Comparison of ENCODE assay signal across 19 cellular contexts in genomic region chr9:30078195-30078594, GRCh38.
DNase-seq lines count a peak whose midpoint lies in the region; ATAC-seq and TF ChIP-seq lines count a peak whose summit lies in the region.
"Had no signal": no experiment of that assay in that cellular context is flagged by ENCODE, and none has a peak within 500 bp of the region (broad histone marks: within the 10 kb centered on the region; RNA-seq: fewer than 3 reads in every experiment).

No MANE protein-coding gene starts in this region.

- no peaks in the 10 kb centered on the region for H3K27me3 Mint-ChIP-seq in natural killer cell (ENCODE audit: low read depth in 2 of 2)
- H3K27me3 Mint-ChIP-seq: CD4-positive, CD25-positive, alpha-beta regulatory T cell; dendritic cell treated with granulocyte-macrophage colony-stimulating factor and Interleukin-4, amounts not matched to agents 40 ng/mL and 50 ng/mL, for 4 days; stimulated activated naive B cell treated with anti-CD40 and anti-IgM and Interleukin-4, amounts not matched to agents 10 μg/mL and 1 μg/mL and 100 μg/mL, for 72 hours had no signal

- peak overlapping the region; percentile 69 for H3K4me3 Mint-ChIP-seq in natural killer cell
- H3K4me3 Mint-ChIP-seq: CD4-positive, CD25-positive, alpha-beta regulatory T cell; dendritic cell treated with granulocyte-macrophage colony-stimulating factor and Interleukin-4, amounts not matched to agents 40 ng/mL and 50 ng/mL, for 4 days; HFFc6; nephron progenitor cell; stimulated activated naive B cell treated with anti-CD40 and anti-IgM and Interleukin-4, amounts not matched to agents 10 μg/mL and 1 μg/mL and 100 μg/mL, for 72 hours had no signal

- peaks cover 21 to 30% of the 10 kb centered on the region in 2 donors for H3K4me1 Mint-ChIP-seq in natural killer cell
- H3K4me1 Mint-ChIP-seq: nephron progenitor cell had no signal

- peaks cover 16% of the 10 kb centered on the region for H3K36me3 Mint-ChIP-seq in natural killer cell
- H3K36me3 Mint-ChIP-seq: CD4-positive, CD25-positive, alpha-beta regulatory T cell; stimulated activated naive B cell treated with anti-CD40 and anti-IgM and Interleukin-4, amounts not matched to agents 10 μg/mL and 1 μg/mL and 100 μg/mL, for 72 hours had no signal

- DNase-seq in KG1 (lab: John Stamatoyannopoulos, UW) (peak; percentile 2), natural killer cell (no peak), NCI-H1417 treated with DMSO at 0.1 percent for 48 hours (lab: John Stamatoyannopoulos, UW) (no peak)
- DNase-seq: activated CD4-positive, CD25-positive, alpha-beta regulatory T cell treated with anti-CD3 and anti-CD28 coated beads, Interleukin-2, amount 50 U/mL, for 72 hours; DMS 273 treated with DMSO at 0.1 percent for 48 hours; head of caudate nucleus; HFFc6; NCI-H1092 treated with DMSO at 0.1 percent for 48 hours; NCI-H446 treated with DMSO at 0.1 percent for 48 hours; nephron progenitor cell; stimulated activated naive B cell treated with anti-CD40 and anti-IgM and Interleukin-4, amounts not matched to agents 10 μg/mL and 1 μg/mL and 100 μg/mL, for 72 hours; tibial artery had no signal

- peaks cover 4 to 6% of the 10 kb centered on the region in 2 donors for H3K9me3 Mint-ChIP-seq in natural killer cell
- H3K9me3 Mint-ChIP-seq: nephron progenitor cell had no signal

- no peak for TF ChIP-seq CTCF in natural killer cell (IDR thresholded peaks at IDR 0.05)

- ATAC-seq in GM18907 (IDR thresholded peaks at IDR 0.05; ENCODE audit: unreplicated experiment) = peak; percentile 48
- peak; percentile 35 for ATAC-seq in GM21619 (IDR thresholded peaks at IDR 0.05; ENCODE audit: unreplicated experiment)
- ATAC-seq in natural killer cell = peak; percentile 52 to 80 (median 62)
- no peak for ATAC-seq in HG02973 (IDR thresholded peaks at IDR 0.05; ENCODE audit: unreplicated experiment)
- no peak for ATAC-seq in GM21737 (IDR thresholded peaks at IDR 0.05; ENCODE audit: unreplicated experiment)
- ATAC-seq: left lobe of liver; stimulated activated naive B cell treated with anti-CD40 and anti-IgM and Interleukin-4, amounts not matched to agents 10 μg/mL and 1 μg/mL and 100 μg/mL, for 72 hours had no signal

- intact Hi-C loops in natural killer cell (cut with micrococcal nuclease) = no loop called here

- peak overlapping the region; percentile 36 to 86 for H3K27ac Mint-ChIP-seq in natural killer cell
- H3K27ac Mint-ChIP-seq: dendritic cell treated with granulocyte-macrophage colony-stimulating factor and Interleukin-4, amounts not matched to agents 40 ng/mL and 50 ng/mL, for 4 days; HFFc6; nephron progenitor cell; stimulated activated naive B cell treated with anti-CD40 and anti-IgM and Interleukin-4, amounts not matched to agents 10 μg/mL and 1 μg/mL and 100 μg/mL, for 72 hours had no signal

Comparison
In these comparisons a context has a peak if more than half of its experiments do, and no peak if none do; other contexts are left out.
1. ATAC-seq: peak in GM18907 (single experiment), GM21619 (single experiment) and natural killer cell (3 of 3); none in HG02973 (single experiment) and GM21737 (single experiment).